In the genomic region with DNA sequence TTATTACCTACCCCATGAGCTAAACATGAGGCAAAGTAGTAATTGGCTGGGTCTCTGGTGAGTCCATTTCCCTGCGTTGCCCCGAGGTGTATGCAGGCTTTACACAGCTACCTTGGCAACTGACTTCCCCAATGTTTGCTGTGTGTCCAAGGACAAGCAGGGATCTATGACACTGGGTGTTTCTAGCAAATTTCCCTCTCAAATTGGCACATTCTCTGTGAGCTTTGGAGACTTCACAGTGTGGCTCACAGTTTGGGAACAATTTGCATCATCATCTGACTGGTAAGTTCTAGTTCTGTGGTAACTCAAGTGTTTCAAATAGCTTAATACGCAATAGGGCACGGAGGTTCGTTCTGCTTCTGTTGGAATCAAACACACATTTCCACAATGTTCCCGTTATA, we compare ENCODE assay signal across 10 cellular contexts. TPM values are rescaled to one million over a fixed set of nuclear protein-coding genes. Genes with fewer than 3 reads are reported as not detected.
DNase-seq lines count a peak whose midpoint lies in the region; ATAC-seq and TF ChIP-seq lines count a peak whose summit lies in the region.
"Had no signal": no experiment of that assay in that cellular context is flagged by ENCODE, and none has a peak within 500 bp of the region (broad histone marks: within the 10 kb centered on the region; RNA-seq: fewer than 3 reads in every experiment).

No MANE protein-coding gene starts in this region.

- H3K36me3 ChIP-seq in vagina (peaks cover 0 to 11% of the 10 kb centered on the region in 2 donors), BE2C (no peaks in the 10 kb centered on the region)

- peak; percentile 36 for DNase-seq in NCI-H2029 (lab: John Stamatoyannopoulos, UW)
- no peak for DNase-seq in NCI-H2029 treated with DMSO at 0.1 percent for 48 hours (lab: John Stamatoyannopoulos, UW)
- DNase-seq in coronary artery (ENCODE audit: low spot score): peak; percentile 87
- peak; percentile 50 for DNase-seq in medulla oblongata (ENCODE audit: extremely low spot score)
- DNase-seq in vagina (ENCODE audit: extremely low spot score in 2 of 2): no peak
- DNase-seq in BE2C: no peak
- no peak for DNase-seq in NCI-H2171 treated with DMSO at 0.1 percent for 48 hours (lab: John Stamatoyannopoulos, UW)
- DNase-seq: ACHN; stimulated activated naive CD8-positive, alpha-beta T cell treated with anti-CD3 and anti-CD28 coated beads, Interleukin-15, Interleukin-2, amounts not matched to agents 100 U/mL and 50 U/mL, for 24 hours had no signal

- no peak for TF ChIP-seq POLR2A in vagina (IDR thresholded peaks at IDR 0.05)

- ATAC-seq in GM21717 (IDR thresholded peaks at IDR 0.05; ENCODE audit: unreplicated experiment): no peak
- ATAC-seq: stimulated activated naive CD8-positive, alpha-beta T cell treated with anti-CD3 and anti-CD28 coated beads, Interleukin-15, Interleukin-2, amounts not matched to agents 100 U/mL and 50 U/mL, for 24 hours had no signal

- H3K9me3 ChIP-seq in vagina (no peaks in the 10 kb centered on the region), BE2C (no peaks in the 10 kb centered on the region)

- intact Hi-C loops in vagina (cut with DNase I): no loop called here

- no peaks in the 10 kb centered on the region for H3K27me3 ChIP-seq in vagina
- H3K27me3 ChIP-seq in BE2C: peaks cover 47% of the 10 kb centered on the region

- peak overlapping the region; percentile 65 for H3K4me3 ChIP-seq in coronary artery
- H3K4me3 ChIP-seq in vagina: peak overlapping the region in 1 of 2 donors; percentile 10
- H3K4me3 ChIP-seq in BE2C (ENCODE audit: low read depth, low read length): no peak overlapping the region

- H3K4me1 ChIP-seq in vagina: peaks cover 24% of the 10 kb centered on the region
- H3K4me1 ChIP-seq in BE2C: no peaks in the 10 kb centered on the region

- no peak for TF ChIP-seq CTCF in coronary artery (IDR thresholded peaks at IDR 0.05)
- no peak for TF ChIP-seq CTCF in vagina (IDR thresholded peaks at IDR 0.05)
- no peak for TF ChIP-seq CTCF in BE2C (IDR thresholded peaks at IDR 0.05; ENCODE audit: low read depth, low read length)

- H3K27ac ChIP-seq in coronary artery: peak overlapping the region; percentile 80 to 91
- H3K27ac ChIP-seq in vagina: peak overlapping the region; percentile 56

RNA-seq across cellular contexts. Expression of a gene that starts 12.5 kb away (rescaled TPM):
- 898 TPM for total RNA-seq in vagina
- 0.68 TPM for polyA plus RNA-seq in BE2C (2012; ENCODE audit: insufficient read depth, insufficient read length, low read depth)

Comparison
In these comparisons a context has a peak if more than half of its experiments do, and no peak if none do; other contexts are left out.
1. DNase-seq: peak in NCI-H2029 (single experiment), coronary artery (single experiment) and medulla oblongata (single experiment); none in NCI-H2029 treated with DMSO at 0.1 percent for 48 hours (single experiment), vagina (0 of 2), BE2C (single experiment) and NCI-H2171 treated with DMSO at 0.1 percent for 48 hours (single experiment).